ENCODE assay signal across 2 cellular contexts in the genomic region with DNA sequence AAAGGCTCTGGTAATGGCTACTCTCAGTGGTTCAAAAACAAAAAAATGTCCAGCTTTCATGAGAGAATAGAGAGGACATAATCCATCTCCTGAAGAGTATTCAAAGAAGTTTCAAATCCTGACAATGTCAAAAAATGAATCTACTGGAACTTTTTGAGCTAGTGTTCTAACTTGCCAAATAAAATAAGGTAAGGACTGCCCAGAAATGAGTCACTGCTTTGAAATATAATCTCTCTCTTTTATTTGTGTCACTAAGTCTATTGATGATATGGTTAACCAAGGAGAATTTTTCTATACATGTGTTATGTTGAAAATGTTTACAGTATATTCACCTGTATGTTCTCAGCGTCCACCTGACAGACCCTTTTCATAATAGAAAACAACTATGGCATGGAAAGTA.
TF ChIP-seq lines count a peak whose summit lies in the region.

No MANE protein-coding gene starts in this region.

TF ChIP-seq in A549, 52 proteins besides CTCF, POLR2A, EP300 and RAD21 (continued from another document):
- no peak for TF ChIP-seq HOXA7 (CRISPR knock-in tag; IDR thresholded peaks at IDR 0.05)
- TF ChIP-seq KDM1A (IDR thresholded peaks at IDR 0.05; ENCODE audit: low read depth) = no peak
- no peak for TF ChIP-seq TP53 (CRISPR knock-in tag; IDR thresholded peaks at IDR 0.05)
- TF ChIP-seq CHD2 (IDR thresholded peaks at IDR 0.05; ENCODE audit: low read length, partially characterized antibody) = no peak
- no peak for TF ChIP-seq HEYL (CRISPR knock-in tag; IDR thresholded peaks at IDR 0.05)
- no peak for TF ChIP-seq HOXB13 (CRISPR knock-in tag; IDR thresholded peaks at IDR 0.05; ENCODE audit: low read depth)

TF ChIP-seq in HEK293, 187 proteins besides CTCF, POLR2A, EP300 and RAD21 (continued from another document):
- TF ChIP-seq, protein P1, sequence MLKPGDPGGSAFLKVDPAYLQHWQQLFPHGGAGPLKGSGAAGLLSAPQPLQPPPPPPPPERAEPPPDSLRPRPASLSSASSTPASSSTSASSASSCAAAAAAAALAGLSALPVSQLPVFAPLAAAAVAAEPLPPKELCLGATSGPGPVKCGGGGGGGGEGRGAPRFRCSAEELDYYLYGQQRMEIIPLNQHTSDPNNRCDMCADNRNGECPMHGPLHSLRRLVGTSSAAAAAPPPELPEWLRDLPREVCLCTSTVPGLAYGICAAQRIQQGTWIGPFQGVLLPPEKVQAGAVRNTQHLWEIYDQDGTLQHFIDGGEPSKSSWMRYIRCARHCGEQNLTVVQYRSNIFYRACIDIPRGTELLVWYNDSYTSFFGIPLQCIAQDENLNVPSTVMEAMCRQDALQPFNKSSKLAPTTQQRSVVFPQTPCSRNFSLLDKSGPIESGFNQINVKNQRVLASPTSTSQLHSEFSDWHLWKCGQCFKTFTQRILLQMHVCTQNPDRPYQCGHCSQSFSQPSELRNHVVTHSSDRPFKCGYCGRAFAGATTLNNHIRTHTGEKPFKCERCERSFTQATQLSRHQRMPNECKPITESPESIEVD (tag by site-specific recombination; IDR thresholded peaks at IDR 0.05) = peak; percentile 44
